8 cellular contexts compared by ENCODE assay signal in genomic region chr2:194564422-194564821, GRCh38.
"Had no signal": no experiment of that assay in that cellular context is flagged by ENCODE, and none has a peak within 500 bp of the region (broad histone marks: within the 10 kb centered on the region; RNA-seq: fewer than 3 reads in every experiment).

No MANE protein-coding gene starts in this region.

- H3K4me3 ChIP-seq: GM23248, HAP-1 had no signal

- H3K9me3 ChIP-seq: HAP-1 had no signal

- H2AFZ ChIP-seq: GM23248 had no signal

- H3K4me1 ChIP-seq: HAP-1 had no signal

- H3K9ac ChIP-seq: GM23248 had no signal

- H3K27ac ChIP-seq: GM23248, HL-60 had no signal

- ATAC-seq: HCT116, HepG2 had no signal

- DNase-seq: GM23248, GOT3, H7, HFFc6 had no signal

- H3K36me3 ChIP-seq: HAP-1 had no signal
